1 cellular context compared by ENCODE assay signal in the genomic region with DNA sequence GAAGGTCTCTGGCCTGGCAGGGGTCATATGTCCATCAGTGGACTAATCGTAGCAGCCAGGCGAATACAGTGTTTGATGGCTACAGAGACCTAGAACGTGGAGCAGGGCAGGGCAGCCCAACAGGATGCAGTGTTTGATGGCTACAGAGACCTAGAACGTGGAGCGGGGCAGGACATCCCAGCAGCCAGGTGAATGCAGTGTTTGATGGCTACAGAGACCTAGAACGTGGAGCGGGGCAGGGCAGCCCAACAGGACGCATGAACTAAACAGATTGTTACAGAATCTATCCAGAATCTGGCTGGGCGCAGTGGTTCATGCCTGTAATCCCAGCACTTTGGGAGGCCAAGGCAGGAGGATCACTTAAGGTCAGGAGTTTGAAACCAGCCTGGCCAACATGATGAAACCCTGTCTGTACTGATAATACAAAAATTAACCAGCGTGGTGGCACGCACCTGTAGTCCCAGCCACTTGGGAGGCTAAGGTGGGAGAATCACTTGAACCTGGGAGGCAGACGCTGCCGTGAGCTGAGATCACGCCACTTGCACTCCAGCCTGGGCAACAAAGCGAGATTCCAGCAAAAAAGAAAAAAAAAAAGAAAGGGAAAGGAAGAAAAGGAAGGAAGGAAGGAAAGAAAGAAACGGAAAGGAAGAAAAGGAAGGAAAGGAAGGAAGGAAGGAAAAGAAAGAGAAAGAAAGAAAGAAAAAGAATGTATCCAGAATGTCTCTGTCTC.
TF ChIP-seq lines count a peak whose summit lies in the region.

No MANE protein-coding gene starts in this region.

TF ChIP-seq in GM12878, 131 proteins besides CTCF, POLR2A, EP300 and RAD21 (continued from another document):
- TF ChIP-seq, protein P1, sequence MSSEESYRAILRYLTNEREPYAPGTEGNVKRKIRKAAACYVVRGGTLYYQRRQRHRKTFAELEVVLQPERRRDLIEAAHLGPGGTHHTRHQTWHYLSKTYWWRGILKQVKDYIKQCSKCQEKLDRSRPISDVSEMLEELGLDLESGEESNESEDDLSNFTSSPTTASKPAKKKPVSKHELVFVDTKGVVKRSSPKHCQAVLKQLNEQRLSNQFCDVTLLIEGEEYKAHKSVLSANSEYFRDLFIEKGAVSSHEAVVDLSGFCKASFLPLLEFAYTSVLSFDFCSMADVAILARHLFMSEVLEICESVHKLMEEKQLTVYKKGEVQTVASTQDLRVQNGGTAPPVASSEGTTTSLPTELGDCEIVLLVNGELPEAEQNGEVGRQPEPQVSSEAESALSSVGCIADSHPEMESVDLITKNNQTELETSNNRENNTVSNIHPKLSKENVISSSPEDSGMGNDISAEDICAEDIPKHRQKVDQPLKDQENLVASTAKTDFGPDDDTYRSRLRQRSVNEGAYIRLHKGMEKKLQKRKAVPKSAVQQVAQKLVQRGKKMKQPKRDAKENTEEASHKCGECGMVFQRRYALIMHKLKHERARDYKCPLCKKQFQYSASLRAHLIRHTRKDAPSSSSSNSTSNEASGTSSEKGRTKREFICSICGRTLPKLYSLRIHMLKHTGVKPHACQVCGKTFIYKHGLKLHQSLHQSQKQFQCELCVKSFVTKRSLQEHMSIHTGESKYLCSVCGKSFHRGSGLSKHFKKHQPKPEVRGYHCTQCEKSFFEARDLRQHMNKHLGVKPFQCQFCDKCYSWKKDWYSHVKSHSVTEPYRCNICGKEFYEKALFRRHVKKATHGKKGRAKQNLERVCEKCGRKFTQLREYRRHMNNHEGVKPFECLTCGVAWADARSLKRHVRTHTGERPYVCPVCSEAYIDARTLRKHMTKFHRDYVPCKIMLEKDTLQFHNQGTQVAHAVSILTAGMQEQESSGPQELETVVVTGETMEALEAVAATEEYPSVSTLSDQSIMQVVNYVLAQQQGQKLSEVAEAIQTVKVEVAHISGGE (CRISPR knock-in tag; IDR thresholded peaks at IDR 0.05): no peak
- TF ChIP-seq, protein P2, sequence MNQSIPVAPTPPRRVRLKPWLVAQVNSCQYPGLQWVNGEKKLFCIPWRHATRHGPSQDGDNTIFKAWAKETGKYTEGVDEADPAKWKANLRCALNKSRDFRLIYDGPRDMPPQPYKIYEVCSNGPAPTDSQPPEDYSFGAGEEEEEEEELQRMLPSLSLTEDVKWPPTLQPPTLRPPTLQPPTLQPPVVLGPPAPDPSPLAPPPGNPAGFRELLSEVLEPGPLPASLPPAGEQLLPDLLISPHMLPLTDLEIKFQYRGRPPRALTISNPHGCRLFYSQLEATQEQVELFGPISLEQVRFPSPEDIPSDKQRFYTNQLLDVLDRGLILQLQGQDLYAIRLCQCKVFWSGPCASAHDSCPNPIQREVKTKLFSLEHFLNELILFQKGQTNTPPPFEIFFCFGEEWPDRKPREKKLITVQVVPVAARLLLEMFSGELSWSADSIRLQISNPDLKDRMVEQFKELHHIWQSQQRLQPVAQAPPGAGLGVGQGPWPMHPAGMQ (IDR thresholded peaks at IDR 0.05; ENCODE audit: borderline replicate concordance): no peak
- TF ChIP-seq, protein P3, sequence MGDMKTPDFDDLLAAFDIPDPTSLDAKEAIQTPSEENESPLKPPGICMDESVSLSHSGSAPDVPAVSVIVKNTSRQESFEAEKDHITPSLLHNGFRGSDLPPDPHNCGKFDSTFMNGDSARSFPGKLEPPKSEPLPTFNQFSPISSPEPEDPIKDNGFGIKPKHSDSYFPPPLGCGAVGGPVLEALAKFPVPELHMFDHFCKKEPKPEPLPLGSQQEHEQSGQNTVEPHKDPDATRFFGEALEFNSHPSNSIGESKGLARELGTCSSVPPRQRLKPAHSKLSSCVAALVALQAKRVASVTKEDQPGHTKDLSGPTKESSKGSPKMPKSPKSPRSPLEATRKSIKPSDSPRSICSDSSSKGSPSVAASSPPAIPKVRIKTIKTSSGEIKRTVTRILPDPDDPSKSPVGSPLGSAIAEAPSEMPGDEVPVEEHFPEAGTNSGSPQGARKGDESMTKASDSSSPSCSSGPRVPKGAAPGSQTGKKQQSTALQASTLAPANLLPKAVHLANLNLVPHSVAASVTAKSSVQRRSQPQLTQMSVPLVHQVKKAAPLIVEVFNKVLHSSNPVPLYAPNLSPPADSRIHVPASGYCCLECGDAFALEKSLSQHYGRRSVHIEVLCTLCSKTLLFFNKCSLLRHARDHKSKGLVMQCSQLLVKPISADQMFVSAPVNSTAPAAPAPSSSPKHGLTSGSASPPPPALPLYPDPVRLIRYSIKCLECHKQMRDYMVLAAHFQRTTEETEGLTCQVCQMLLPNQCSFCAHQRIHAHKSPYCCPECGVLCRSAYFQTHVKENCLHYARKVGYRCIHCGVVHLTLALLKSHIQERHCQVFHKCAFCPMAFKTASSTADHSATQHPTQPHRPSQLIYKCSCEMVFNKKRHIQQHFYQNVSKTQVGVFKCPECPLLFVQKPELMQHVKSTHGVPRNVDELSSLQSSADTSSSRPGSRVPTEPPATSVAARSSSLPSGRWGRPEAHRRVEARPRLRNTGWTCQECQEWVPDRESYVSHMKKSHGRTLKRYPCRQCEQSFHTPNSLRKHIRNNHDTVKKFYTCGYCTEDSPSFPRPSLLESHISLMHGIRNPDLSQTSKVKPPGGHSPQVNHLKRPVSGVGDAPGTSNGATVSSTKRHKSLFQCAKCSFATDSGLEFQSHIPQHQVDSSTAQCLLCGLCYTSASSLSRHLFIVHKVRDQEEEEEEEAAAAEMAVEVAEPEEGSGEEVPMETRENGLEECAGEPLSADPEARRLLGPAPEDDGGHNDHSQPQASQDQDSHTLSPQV (IDR thresholded peaks at IDR 0.05): no peak
- TF ChIP-seq HDAC6 (IDR thresholded peaks at IDR 0.05; ENCODE audit: unreplicated experiment) (no peak), CBX5 (IDR thresholded peaks at IDR 0.05; ENCODE audit: low read depth) (no peak)
- TF ChIP-seq, protein P4, sequence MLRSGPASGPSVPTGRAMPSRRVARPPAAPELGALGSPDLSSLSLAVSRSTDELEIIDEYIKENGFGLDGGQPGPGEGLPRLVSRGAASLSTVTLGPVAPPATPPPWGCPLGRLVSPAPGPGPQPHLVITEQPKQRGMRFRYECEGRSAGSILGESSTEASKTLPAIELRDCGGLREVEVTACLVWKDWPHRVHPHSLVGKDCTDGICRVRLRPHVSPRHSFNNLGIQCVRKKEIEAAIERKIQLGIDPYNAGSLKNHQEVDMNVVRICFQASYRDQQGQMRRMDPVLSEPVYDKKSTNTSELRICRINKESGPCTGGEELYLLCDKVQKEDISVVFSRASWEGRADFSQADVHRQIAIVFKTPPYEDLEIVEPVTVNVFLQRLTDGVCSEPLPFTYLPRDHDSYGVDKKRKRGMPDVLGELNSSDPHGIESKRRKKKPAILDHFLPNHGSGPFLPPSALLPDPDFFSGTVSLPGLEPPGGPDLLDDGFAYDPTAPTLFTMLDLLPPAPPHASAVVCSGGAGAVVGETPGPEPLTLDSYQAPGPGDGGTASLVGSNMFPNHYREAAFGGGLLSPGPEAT (IDR thresholded peaks at IDR 0.05; ENCODE audit: low read depth): no peak
